ENCODE assay signal across 1 cellular context in the genomic region with DNA sequence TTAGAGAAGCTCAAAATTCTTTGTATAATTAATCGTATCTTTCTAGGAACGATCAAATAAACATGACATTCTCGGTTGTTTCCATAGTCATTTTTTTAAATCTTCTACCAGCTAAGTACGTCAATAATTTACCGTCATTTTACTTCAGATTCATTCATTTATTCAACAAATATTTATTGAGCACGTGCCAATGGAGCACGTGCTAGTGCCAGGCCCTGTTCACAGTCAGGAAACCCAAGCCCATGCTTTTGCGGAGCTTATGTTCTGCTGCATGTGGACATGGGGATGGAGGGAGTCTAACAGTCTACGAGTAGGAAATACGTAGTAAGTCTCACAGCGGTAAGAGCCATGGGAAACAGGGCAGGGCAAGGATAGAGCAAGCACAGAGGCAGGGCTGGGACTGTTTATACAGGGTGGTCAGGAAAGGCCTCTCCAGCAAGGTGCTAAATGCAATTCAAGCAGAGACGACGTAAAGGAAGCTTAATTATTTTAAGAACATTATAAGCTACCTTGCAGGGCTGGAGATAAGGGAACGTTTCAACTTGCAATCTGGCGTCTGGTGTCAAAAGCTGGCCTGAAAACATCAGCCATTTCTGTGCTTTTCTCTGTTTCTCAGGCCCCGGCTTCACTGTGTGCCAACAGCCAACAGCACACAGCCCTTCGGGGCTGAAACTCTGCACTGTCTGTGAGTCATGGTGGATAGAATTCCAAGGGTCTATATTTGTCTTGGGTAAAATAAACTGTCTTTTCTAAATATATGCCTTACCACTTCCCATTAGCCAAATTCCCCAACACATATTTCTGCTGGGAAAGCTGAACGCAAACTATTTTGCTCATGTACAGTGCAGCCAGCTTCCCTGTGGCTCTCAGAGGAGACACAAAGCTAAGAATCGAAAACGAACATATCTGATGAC.
TF ChIP-seq lines count a peak whose summit lies in the region.

No MANE protein-coding gene starts in this region.

TF ChIP-seq in H1, 55 proteins besides CTCF, POLR2A, EP300 and RAD21 (continued from another document):
- TF ChIP-seq SP2 (IDR thresholded peaks at IDR 0.05; ENCODE audit: low read length) (no peak), RXRA (IDR thresholded peaks at IDR 0.05; ENCODE audit: insufficient read depth, low read depth, low read length) (no peak), POLR2AphosphoS5 (IDR thresholded peaks at IDR 0.05; ENCODE audit: low read depth, low read length) (no peak), KDM5A (IDR thresholded peaks at IDR 0.05; ENCODE audit: low read length) (no peak), ZNF274 (IDR thresholded peaks at IDR 0.05; ENCODE audit: borderline replicate concordance, extremely low read depth, low read length) (no peak), SUZ12 (IDR thresholded peaks at IDR 0.05; ENCODE audit: low read length) (no peak), RFX5 (IDR thresholded peaks at IDR 0.05; ENCODE audit: borderline replicate concordance, low read depth, low read length) (no peak), MAX (IDR thresholded peaks at IDR 0.05) (no peak), TAF1 (IDR thresholded peaks at IDR 0.05; ENCODE audit: low read depth, low read length) (no peak), JUN (IDR thresholded peaks at IDR 0.05; ENCODE audit: low read depth, low read length) (no peak), CREB1 (IDR thresholded peaks at IDR 0.05) (no peak), GABPA (IDR thresholded peaks at IDR 0.05; ENCODE audit: borderline replicate concordance, insufficient read depth, low read length) (no peak), CTBP2 (IDR thresholded peaks at IDR 0.05; ENCODE audit: borderline replicate concordance, insufficient read depth, insufficient read length, low read length) (no peak), BCL11A (IDR thresholded peaks at IDR 0.05; ENCODE audit: low read depth in 2 of 2, low read length in 2 of 2) (no peak)
TF ChIP-seq in H1: peak in this region for 0.
